Comparison of ENCODE assay signal across 9 cellular contexts in the genomic region with DNA sequence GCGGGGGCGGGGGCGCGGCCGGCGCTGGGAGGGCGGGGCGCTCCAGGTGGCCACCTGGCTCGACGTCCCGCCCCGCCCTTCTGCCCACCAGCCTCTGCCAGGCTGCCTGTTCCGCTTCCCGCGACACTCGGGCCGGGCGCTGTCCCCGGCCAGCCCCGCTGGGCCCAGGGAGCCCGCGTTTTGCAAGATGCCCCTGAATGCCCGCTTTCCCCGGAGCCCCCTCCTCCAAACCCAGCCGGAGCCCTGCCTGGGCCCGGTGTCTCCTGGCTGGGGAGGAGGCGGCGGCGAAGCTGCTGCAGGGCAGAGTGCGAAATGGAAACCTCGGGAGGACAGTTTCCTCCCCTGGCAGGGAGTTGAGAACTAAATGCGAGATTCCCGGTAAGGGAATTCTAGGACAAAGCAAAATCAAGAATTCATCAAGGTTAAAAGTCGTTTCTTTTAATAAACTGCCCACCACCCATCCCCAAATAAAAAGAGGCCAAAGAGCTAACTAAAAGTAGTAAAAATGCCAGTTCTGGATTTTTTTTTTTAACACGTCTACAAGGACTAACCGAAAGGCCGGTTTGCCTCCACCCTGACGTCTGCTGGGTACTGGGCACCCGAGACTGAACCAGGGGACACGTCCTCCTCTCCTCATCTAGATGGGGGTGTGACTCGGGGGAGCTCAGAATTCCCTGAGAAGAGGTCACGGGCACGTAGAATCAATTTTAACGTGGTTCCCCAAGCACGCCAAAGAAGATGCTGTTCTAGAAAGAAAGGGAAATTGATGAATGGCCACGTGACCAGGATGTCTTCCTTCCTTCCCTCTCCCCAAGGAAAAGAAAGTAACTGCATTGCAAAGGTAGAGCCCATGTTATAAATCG.
DNase-seq lines count a peak whose midpoint lies in the region; ATAC-seq, FAIRE-seq and TF ChIP-seq lines count a peak whose summit lies in the region.
"Had no signal": no experiment of that assay in that cellular context is flagged by ENCODE, and none has a peak within 500 bp of the region (broad histone marks: within the 10 kb centered on the region; RNA-seq: fewer than 3 reads in every experiment).

No MANE protein-coding gene starts in this region.

- peak overlapping the region; percentile 92 for H3K9ac ChIP-seq in ES-I3 (ENCODE audit: low read depth, low read length)
- peak overlapping the region; percentile 73 for H3K9ac ChIP-seq in keratinocyte (ENCODE audit: control insufficient read depth, extremely low read depth, insufficient read depth, low read length)

- H3K79me2 ChIP-seq in keratinocyte (ENCODE audit: control insufficient read depth, insufficient read depth, low read length) = peaks cover 9% of the 10 kb centered on the region

- H3K9me3 Mint-ChIP-seq in activated T-helper 17 cell treated with anti-CD3 and anti-CD28 coated beads, Interleukin-2, amount 50 U/mL, for 72 hours = no peaks in the 10 kb centered on the region
- no peaks in the 10 kb centered on the region for H3K9me3 Mint-ChIP-seq in stimulated activated naive CD8-positive, alpha-beta T cell treated with anti-CD3 and anti-CD28 coated beads, Interleukin-15, amount 100 ng/mL, for 72 hours

- no peaks in the 10 kb centered on the region for H3K36me3 ChIP-seq in ES-I3 (ENCODE audit: insufficient read depth, low read length)
- H3K36me3 ChIP-seq in keratinocyte (ENCODE audit: control insufficient read depth in 2 of 2, extremely low read depth in 1 of 2, insufficient read depth in 2 of 2, low read length in 2 of 2) = no peaks in the 10 kb centered on the region

- H3K4me1 ChIP-seq in ES-I3 (ENCODE audit: insufficient read depth, low read length) (peaks cover 5% of the 10 kb centered on the region; the same call in 1 of the 2 replicates), keratinocyte (ENCODE audit: control insufficient read depth, extremely low read depth, insufficient read depth, low read length) (peaks cover 20% of the 10 kb centered on the region)

- H3K36me3 Mint-ChIP-seq in activated T-helper 17 cell treated with anti-CD3 and anti-CD28 coated beads, Interleukin-2, amount 50 U/mL, for 72 hours (ENCODE audit: low read depth) = no peaks in the 10 kb centered on the region

- DNase-seq in GM20000 (ENCODE audit: low spot score) = peak; percentile 34
- DNase-seq in HuH-7.5 (ENCODE audit: low spot score) = peak; percentile 49
- DNase-seq in keratinocyte (ENCODE audit: low read depth, low spot score) = no peak
- DNase-seq in stimulated activated naive CD8-positive, alpha-beta T cell treated with anti-CD3 and anti-CD28 coated beads, Interleukin-15, amount 100 ng/mL, for 72 hours = no peak
- no peak for DNase-seq in D721Med (ENCODE audit: insufficient read length, low spot score)
- DNase-seq in hippocampal formation (lab: John Stamatoyannopoulos, UW) = no peak

- peaks cover 5% of the 10 kb centered on the region for H3K4me1 Mint-ChIP-seq in activated T-helper 17 cell treated with anti-CD3 and anti-CD28 coated beads, Interleukin-2, amount 50 U/mL, for 72 hours
- H3K4me1 Mint-ChIP-seq in stimulated activated naive CD8-positive, alpha-beta T cell treated with anti-CD3 and anti-CD28 coated beads, Interleukin-15, amount 100 ng/mL, for 72 hours = peaks cover 19% of the 10 kb centered on the region

- peak overlapping the region; percentile 76 for H3K4me3 Mint-ChIP-seq in activated T-helper 17 cell treated with anti-CD3 and anti-CD28 coated beads, Interleukin-2, amount 50 U/mL, for 72 hours
- H3K4me3 Mint-ChIP-seq in stimulated activated naive CD8-positive, alpha-beta T cell treated with anti-CD3 and anti-CD28 coated beads, Interleukin-15, amount 100 ng/mL, for 72 hours = peak overlapping the region; percentile 55 to 56

- no peaks in the 10 kb centered on the region for H4K20me1 ChIP-seq in keratinocyte (ENCODE audit: control insufficient read depth, extremely low read depth, insufficient read depth, low read length)

- no peak for TF ChIP-seq CTCF in GM20000 (IDR thresholded peaks at IDR 0.05; ENCODE audit: extremely low read depth, missing control alignments)
- TF ChIP-seq CTCF in keratinocyte (optimal IDR thresholded peaks at IDR 0.05 in 1 of 3, IDR thresholded peaks at IDR 0.05 in 1 of 3, conservative IDR thresholded peaks at IDR 0.05 in 1 of 3; ENCODE audit: extremely low read depth in 1 of 3, insufficient read depth in 2 of 3, low read length in 3 of 3) = no peak
- no peak for TF ChIP-seq CTCF in D721Med (IDR thresholded peaks at IDR 0.05; ENCODE audit: insufficient read depth, missing control alignments)

- ATAC-seq in activated T-helper 17 cell treated with anti-CD3 and anti-CD28 coated beads, Interleukin-2, amount 50 U/mL, for 72 hours (replicated peaks) = peak; percentile 69
- ATAC-seq in stimulated activated naive CD8-positive, alpha-beta T cell treated with anti-CD3 and anti-CD28 coated beads, Interleukin-15, amount 100 ng/mL, for 72 hours = peak; percentile 68

- FAIRE-seq in keratinocyte (lab: Jason Lieb, UNC) = no peak
- FAIRE-seq in D721Med (lab: Jason Lieb, UNC) = no peak
- FAIRE-seq: colon had no signal

- peaks cover 9% of the 10 kb centered on the region; the same call in 1 of the 2 replicates for H3K9me3 ChIP-seq in ES-I3 (ENCODE audit: control insufficient read depth, insufficient read depth, low read length)
- H3K9me3 ChIP-seq in keratinocyte (ENCODE audit: control insufficient read depth, low read depth, low read length) = no peaks in the 10 kb centered on the region

- dilution Hi-C loops in keratinocyte (cut with MboI; ENCODE audit: extremely low pct_ligation_motif_present, low sequenced_read_pairs) = no loop called here

- H3K27ac ChIP-seq in keratinocyte (ENCODE audit: control insufficient read depth, insufficient read depth, low read length) = peak overlapping the region; percentile 70

- H3K27me3 Mint-ChIP-seq in activated T-helper 17 cell treated with anti-CD3 and anti-CD28 coated beads, Interleukin-2, amount 50 U/mL, for 72 hours = no peaks in the 10 kb centered on the region
- peaks cover 23% of the 10 kb centered on the region for H3K27me3 Mint-ChIP-seq in stimulated activated naive CD8-positive, alpha-beta T cell treated with anti-CD3 and anti-CD28 coated beads, Interleukin-15, amount 100 ng/mL, for 72 hours

- H3K27me3 ChIP-seq in keratinocyte (ENCODE audit: control insufficient read depth, extremely low read depth, insufficient read depth, low read length) = no peaks in the 10 kb centered on the region

- H3K4me2 ChIP-seq in keratinocyte (ENCODE audit: control insufficient read depth, extremely low read depth, insufficient read depth, low read depth, low read length) = peak overlapping the region; percentile 95

- H3K4me3 ChIP-seq in keratinocyte (ENCODE audit: control insufficient read depth in 2 of 3, extremely low read depth in 1 of 3, insufficient read depth in 2 of 3, low read depth in 1 of 3, low read length in 3 of 3) = peak overlapping the region; percentile 46 to 72 (median 69)

- peak overlapping the region; percentile 71 for H3K27ac Mint-ChIP-seq in activated T-helper 17 cell treated with anti-CD3 and anti-CD28 coated beads, Interleukin-2, amount 50 U/mL, for 72 hours
- H3K27ac Mint-ChIP-seq in stimulated activated naive CD8-positive, alpha-beta T cell treated with anti-CD3 and anti-CD28 coated beads, Interleukin-15, amount 100 ng/mL, for 72 hours = no peak overlapping the region

- no peaks in the 10 kb centered on the region for H3K9me1 ChIP-seq in keratinocyte (ENCODE audit: control insufficient read depth, extremely low read depth, insufficient read depth, low read length)

- H2AFZ ChIP-seq in keratinocyte (ENCODE audit: control insufficient read depth, low read length) = peak overlapping the region; percentile 79

Comparison
In these comparisons a context has a peak if more than half of its experiments do, and no peak if none do; other contexts are left out.
1. DNase-seq: peak in GM20000 (single experiment) and HuH-7.5 (single experiment); none in keratinocyte (single experiment), stimulated activated naive CD8-positive, alpha-beta T cell treated with anti-CD3 and anti-CD28 coated beads, Interleukin-15, amount 100 ng/mL, for 72 hours (0 of 2), D721Med (single experiment) and hippocampal formation (0 of 2).